8 cellular contexts compared by ENCODE assay signal in the genomic region with DNA sequence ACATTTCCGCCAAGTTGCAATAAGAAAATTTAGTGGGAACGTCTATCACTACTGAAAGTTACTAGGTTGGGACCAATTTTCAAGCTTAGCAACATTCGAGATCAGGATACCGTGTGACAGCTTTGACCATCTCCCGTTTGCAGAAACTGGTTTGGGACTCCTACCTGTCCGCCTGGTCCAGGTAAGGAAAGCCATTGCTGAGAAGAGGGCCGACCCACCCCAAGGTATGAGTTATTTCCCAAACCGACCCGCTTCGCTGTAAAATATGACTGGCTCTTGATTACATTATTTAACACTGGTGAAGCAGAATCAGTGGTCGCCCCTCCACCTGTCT. TPM values are rescaled to one million over a fixed set of nuclear protein-coding genes. Genes with fewer than 3 reads are reported as not detected.
A peak's percentile ranks its signal among the peaks of the same experiment; 100 is the strongest.
DNase-seq lines count a peak whose midpoint lies in the region; ATAC-seq and TF ChIP-seq lines count a peak whose summit lies in the region.

No MANE protein-coding gene starts in this region.

- peak overlapping the region; percentile 96 for H3K4me3 Mint-ChIP-seq in GM23338

- H3K27ac Mint-ChIP-seq in GM23338: peak overlapping the region; percentile 99

- H3F3A ChIP-seq in GM23338 (replicated peaks; ENCODE audit: low read depth): no peaks in the 10 kb centered on the region

- no peak for TF ChIP-seq CTCF in GM23338 (conservative IDR thresholded peaks at IDR 0.05; ENCODE audit: low read depth in 2 of 2)
- TF ChIP-seq CTCF in WERI-Rb-1 (IDR thresholded peaks at IDR 0.05; ENCODE audit: low read depth, low read length): no peak
- TF ChIP-seq CTCF in hepatocyte (IDR thresholded peaks at IDR 0.05; ENCODE audit: poor library complexity): no peak
- no peak for TF ChIP-seq CTCF in spleen (IDR thresholded peaks at IDR 0.05 in 8 of 11, conservative IDR thresholded peaks at IDR 0.05 in 3 of 11)

- H3K27me3 ChIP-seq in GM23338 (ENCODE audit: insufficient read depth) (no peaks in the 10 kb centered on the region), WERI-Rb-1 (ENCODE audit: insufficient read depth, low read depth, severe bottlenecking) (no peaks in the 10 kb centered on the region), hepatocyte (no peaks in the 10 kb centered on the region), spleen (replicated peaks in 1 of 7) (no peaks in the 10 kb centered on the region)

- H3K27ac ChIP-seq in GM23338 (ENCODE audit: low read depth) (no peak overlapping the region), WERI-Rb-1 (no peak overlapping the region), hepatocyte (peak overlapping the region; percentile 42), spleen (peak overlapping the region; percentile 88 to 95 (median 93))

- intact Hi-C loops in spleen (cut with DNase I; ENCODE audit: low total_unique reads): no loop called here

- TF ChIP-seq POLR2A in spleen (IDR thresholded peaks at IDR 0.05): no peak

- H3K9me3 ChIP-seq in WERI-Rb-1 (ENCODE audit: severe bottlenecking) (no peaks in the 10 kb centered on the region), hepatocyte (ENCODE audit: low read depth) (no peaks in the 10 kb centered on the region), spleen (no peaks in the 10 kb centered on the region)

- H3K4me2 ChIP-seq in GM23338 (peak overlapping the region; percentile 78), hepatocyte (peak overlapping the region; percentile 85)

- H3K9me2 ChIP-seq in GM23338 (ENCODE audit: insufficient read depth) (no peaks in the 10 kb centered on the region), hepatocyte (replicated peaks; ENCODE audit: insufficient read depth) (no peaks in the 10 kb centered on the region)

- H3K4me1 ChIP-seq in GM23338 (ENCODE audit: insufficient read depth): no peaks in the 10 kb centered on the region
- H3K4me1 ChIP-seq in hepatocyte (ENCODE audit: insufficient read depth): peaks cover 9% of the 10 kb centered on the region
- peaks cover 5 to 45% (median 22%) of the 10 kb centered on the region in 6 donors for H3K4me1 ChIP-seq in spleen

- no peak for DNase-seq in GM23338 (ENCODE audit: low spot score)
- DNase-seq in WERI-Rb-1: no peak
- no peak for DNase-seq in hepatocyte (ENCODE audit: low spot score)
- no peak for DNase-seq in spleen
- DNase-seq in central memory CD4-positive, alpha-beta T cell: no peak
- DNase-seq in NCI-H1417 treated with DMSO at 0.1 percent for 48 hours (lab: John Stamatoyannopoulos, UW): no peak
- no peak for DNase-seq in DMS114 treated with DMSO at 0.1 percent for 48 hours (lab: John Stamatoyannopoulos, UW; ENCODE audit: unreplicated experiment)

- peaks cover 6% of the 10 kb centered on the region for H3K27me3 Mint-ChIP-seq in GM23338 (ENCODE audit: insufficient read depth, low read depth, poor library complexity)

- H3K9me3 Mint-ChIP-seq in GM23338: no peaks in the 10 kb centered on the region

- peaks cover 6% of the 10 kb centered on the region; the same call in 2 of the 3 replicates for H3K4me1 Mint-ChIP-seq in GM23338

- peak overlapping the region; percentile 74 for H3K4me3 ChIP-seq in GM23338
- peak overlapping the region; percentile 62 for H3K4me3 ChIP-seq in WERI-Rb-1 (ENCODE audit: low read depth, low read length)
- H3K4me3 ChIP-seq in hepatocyte: peak overlapping the region; percentile 40
- H3K4me3 ChIP-seq in spleen: peak overlapping the region; percentile 54 to 77 (median 66)

- no peaks in the 10 kb centered on the region for H3K79me2 ChIP-seq in GM23338 (replicated peaks; ENCODE audit: insufficient read depth)
- H3K79me2 ChIP-seq in hepatocyte: peaks cover 19% of the 10 kb centered on the region

- H3K36me3 Mint-ChIP-seq in GM23338 (ENCODE audit: low read depth): no peaks in the 10 kb centered on the region

- no peaks in the 10 kb centered on the region for H3K36me3 ChIP-seq in GM23338 (ENCODE audit: insufficient read depth)
- no peaks in the 10 kb centered on the region for H3K36me3 ChIP-seq in WERI-Rb-1
- no peaks in the 10 kb centered on the region for H3K36me3 ChIP-seq in hepatocyte (replicated peaks; ENCODE audit: insufficient read depth, low read depth)
- peaks cover 0 to under 1% (median 0%) of the 10 kb centered on the region in 6 donors for H3K36me3 ChIP-seq in spleen

- H4K20me1 ChIP-seq in GM23338 (replicated peaks; ENCODE audit: insufficient read depth) (no peaks in the 10 kb centered on the region; the same call in 1 of the 2 replicates), hepatocyte (ENCODE audit: insufficient read depth, poor library complexity, severe bottlenecking) (no peaks in the 10 kb centered on the region)

- peak overlapping the region; percentile 89 for H2AFZ ChIP-seq in GM23338
- peak overlapping the region; percentile 73 for H2AFZ ChIP-seq in hepatocyte

- 14% methylated on average over 11 of the region's 11 CpGs for WGBS in hepatocyte (ENCODE audit: low lambda C conversion rate, missing lambda C conversion rate)
- WGBS in spleen, 5 donors: 9 to 12% (median 11%) methylated on average over 11 of the region's 11 CpGs

- peak; percentile 51 for ATAC-seq in GM23338
- ATAC-seq in esophagus mucosa: no peak

TF ChIP-seq in GM23338, 12 proteins besides CTCF, POLR2A, EP300 and RAD21 (continues in another document):
- TF ChIP-seq NANOG (IDR thresholded peaks at IDR 0.05; ENCODE audit: borderline replicate concordance): no peak

RNA-seq across cellular contexts. Expression of a gene that starts 0.3 kb away (rescaled TPM):
- total RNA-seq in GM23338 (2014; rRNA removed; shearing (Covaris generic)): not detected in 2 replicates
- polyA plus RNA-seq in GM23338 (2016; fragmentation: Nextera tagmentation; extraction: Ambion mirVana) (0.08 TPM in 1 of 2 replicates, not detected in the other), hepatocyte (not detected in 2 replicates), spleen (under 1 TPM in 2 of 3 donors, not detected in 1; 0.03 to 0.07 TPM)
- total RNA-seq in hepatocyte (not detected in 2 replicates), spleen (under 1 TPM in 2 of 7 donors, not detected in 5; 0.17 to 0.28 TPM), esophagus mucosa (not detected)

RNA-seq across cellular contexts. Expression of a gene that starts 0.3 kb away (rescaled TPM):
- total RNA-seq in GM23338 (2014; rRNA removed; shearing (Covaris generic)): 4.0 and 8.1 TPM in 2 replicates
- polyA plus RNA-seq in GM23338 (2016; fragmentation: Nextera tagmentation; extraction: Ambion mirVana) (13.9 and 14.2 TPM in 2 replicates), hepatocyte (27.9 and 35.2 TPM in 2 replicates), spleen (10 to 100 TPM; 22.1 to 26.8 (median 25.2) TPM)
- total RNA-seq in hepatocyte (37.8 and 48.3 TPM in 2 replicates), spleen (10 to 100 TPM; 17.2 to 50.0 (median 22.6) TPM), esophagus mucosa (13.1 TPM)

RNA-seq across cellular contexts. Expression of a gene that starts 56.0 kb away (rescaled TPM):
- 51.0 and 54.7 TPM in 2 replicates for total RNA-seq in GM23338 (2014; rRNA removed; shearing (Covaris generic))
- polyA plus RNA-seq in GM23338 (2016; fragmentation: Nextera tagmentation; extraction: Ambion mirVana) (101 and 131 TPM in 2 replicates), hepatocyte (41.0 and 42.5 TPM in 2 replicates), spleen (1 to 10 TPM; 5.6 to 7.6 (median 6.0) TPM)
- total RNA-seq in hepatocyte (35.7 and 43.6 TPM in 2 replicates), spleen (10 to 100 TPM; 19.0 to 30.3 (median 25.1) TPM), esophagus mucosa (26.7 TPM)

Comparison
In these comparisons a context has a peak if more than half of its experiments do, and no peak if none do; other contexts are left out.
1. H3K27ac ChIP-seq: peak in hepatocyte (single experiment) and spleen (8 of 8); none in GM23338 (single experiment) and WERI-Rb-1 (single experiment).
2. Peak in every context shown above with its lines, with median percentiles within 50 percentile points of each other: H3K4me3 ChIP-seq.